Comparison of ENCODE assay signal across 10 cellular contexts in genomic region chrX:33336783-33337182, GRCh38.
DNase-seq lines count a peak whose midpoint lies in the region; ATAC-seq and TF ChIP-seq lines count a peak whose summit lies in the region.
"Had no signal": no experiment of that assay in that cellular context is flagged by ENCODE, and none has a peak within 500 bp of the region (broad histone marks: within the 10 kb centered on the region; RNA-seq: fewer than 3 reads in every experiment).

No MANE protein-coding gene starts in this region.

- DNase-seq in RPMI8226 (peak; percentile 49), right atrium auricular region (ENCODE audit: low spot score) (no peak)
- DNase-seq in activated CD4-positive, alpha-beta memory T cell treated with anti-CD3 and anti-CD28 coated beads for 36 hours, result no peak
- DNase-seq in activated naive CD4-positive, alpha-beta T cell (lab: John Stamatoyannopoulos, UW), result no peak
- DNase-seq: NCI-H2029 had no signal

- no peaks in the 10 kb centered on the region for H3K27me3 Mint-ChIP-seq in activated CD4-positive, alpha-beta memory T cell treated with anti-CD3 and anti-CD28 coated beads for 36 hours
- H3K27me3 Mint-ChIP-seq: dendritic cell treated with granulocyte-macrophage colony-stimulating factor and Interleukin-4, amounts not matched to agents 40 ng/mL and 50 ng/mL, for 4 days had no signal

- intact Hi-C loops in activated CD4-positive, alpha-beta memory T cell treated with anti-CD3 and anti-CD28 coated beads for 36 hours (cut with micrococcal nuclease), result no loop called here

- no peak overlapping the region for H3K27ac Mint-ChIP-seq in activated CD4-positive, alpha-beta memory T cell treated with anti-CD3 and anti-CD28 coated beads for 36 hours
- H3K27ac Mint-ChIP-seq: dendritic cell treated with granulocyte-macrophage colony-stimulating factor and Interleukin-4, amounts not matched to agents 40 ng/mL and 50 ng/mL, for 4 days had no signal

- H3K4me3 Mint-ChIP-seq in activated CD4-positive, alpha-beta memory T cell treated with anti-CD3 and anti-CD28 coated beads for 36 hours, result no peak overlapping the region
- H3K4me3 Mint-ChIP-seq: dendritic cell treated with granulocyte-macrophage colony-stimulating factor and Interleukin-4, amounts not matched to agents 40 ng/mL and 50 ng/mL, for 4 days had no signal

- H3K9me3 ChIP-seq in right atrium auricular region, result no peaks in the 10 kb centered on the region

- ATAC-seq in GM21390 (IDR thresholded peaks at IDR 0.05; ENCODE audit: unreplicated experiment), result peak; percentile 54
- ATAC-seq in HG03025 (IDR thresholded peaks at IDR 0.05; ENCODE audit: low FRiP score, unreplicated experiment), result no peak
- ATAC-seq in GM21576 (IDR thresholded peaks at IDR 0.05; ENCODE audit: unreplicated experiment), result no peak

- no peak overlapping the region for H3K4me3 ChIP-seq in right atrium auricular region

- TF ChIP-seq CTCF in 22Rv1 (IDR thresholded peaks at IDR 0.05), result peak; percentile 66
- peak; percentile 29 to 59 for TF ChIP-seq CTCF in right atrium auricular region (IDR thresholded peaks at IDR 0.05)

- CTCF ChIA-PET in activated CD4-positive, alpha-beta memory T cell treated with anti-CD3 and anti-CD28 coated beads for 36 hours (lab: Charles Lee), result no interaction called here

- H3K9me3 Mint-ChIP-seq in activated CD4-positive, alpha-beta memory T cell treated with anti-CD3 and anti-CD28 coated beads for 36 hours, result no peaks in the 10 kb centered on the region
- H3K9me3 Mint-ChIP-seq: dendritic cell treated with granulocyte-macrophage colony-stimulating factor and Interleukin-4, amounts not matched to agents 40 ng/mL and 50 ng/mL, for 4 days had no signal

- H3K36me3 Mint-ChIP-seq in activated CD4-positive, alpha-beta memory T cell treated with anti-CD3 and anti-CD28 coated beads for 36 hours, result no peaks in the 10 kb centered on the region

- H3K36me3 ChIP-seq in right atrium auricular region, result no peaks in the 10 kb centered on the region

- no peaks in the 10 kb centered on the region for H3K4me1 ChIP-seq in right atrium auricular region

- POLR2A ChIA-PET in activated CD4-positive, alpha-beta memory T cell treated with anti-CD3 and anti-CD28 coated beads for 36 hours (lab: Charles Lee), result no interaction called here

- H3K4me1 Mint-ChIP-seq in activated CD4-positive, alpha-beta memory T cell treated with anti-CD3 and anti-CD28 coated beads for 36 hours (ENCODE audit: low read depth), result no peaks in the 10 kb centered on the region

- no peak overlapping the region for H3K27ac ChIP-seq in 22Rv1
- H3K27ac ChIP-seq in right atrium auricular region, result no peak overlapping the region

- H3K27me3 ChIP-seq in right atrium auricular region, result no peaks in the 10 kb centered on the region
